In the genomic region with DNA sequence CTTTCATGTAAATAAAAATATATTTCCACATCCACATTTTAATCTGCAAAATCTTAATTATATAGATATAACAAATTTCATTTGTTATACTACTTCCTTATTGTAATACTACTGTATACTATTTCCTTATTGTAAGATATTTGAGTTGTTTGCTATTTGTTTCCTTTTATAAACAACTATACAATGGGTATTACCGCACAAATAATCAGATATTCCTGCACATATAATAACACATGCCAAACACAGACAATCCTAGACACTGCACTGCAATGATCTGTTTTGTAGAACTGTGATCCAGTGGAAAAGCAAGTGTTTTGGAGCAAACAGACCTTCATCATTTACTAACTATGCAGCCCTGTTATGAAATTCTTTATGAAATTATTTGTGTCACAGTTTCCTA, we compare ENCODE assay signal across 20 cellular contexts. TPM values are rescaled to one million over a fixed set of nuclear protein-coding genes. Genes with fewer than 3 reads are reported as not detected.
DNase-seq lines count a peak whose midpoint lies in the region; ATAC-seq and TF ChIP-seq lines count a peak whose summit lies in the region.
"Had no signal": no experiment of that assay in that cellular context is flagged by ENCODE, and none has a peak within 500 bp of the region (broad histone marks: within the 10 kb centered on the region; RNA-seq: fewer than 3 reads in every experiment).

No MANE protein-coding gene starts in this region.

- ATAC-seq in sciatic nerve (no peak), GM21717 (IDR thresholded peaks at IDR 0.05; ENCODE audit: unreplicated experiment) (no peak)
- ATAC-seq: A549, HCT116 had no signal

- peak overlapping the region; percentile 75 for H3K27ac ChIP-seq in 22Rv1
- peak overlapping the region; percentile 93 for H3K27ac ChIP-seq in VCaP
- H3K27ac ChIP-seq: A549; BLaER1 treated with 17β-estradiol and CSF1 and Interleukin-3, amounts not matched to agents 10 nM and 100 nM; GM23248 had no signal

- intact Hi-C loops in sciatic nerve (cut with DNase I): no loop called here

- TF ChIP-seq CTCF in 22Rv1 (IDR thresholded peaks at IDR 0.05) (no peak), VCaP (conservative IDR thresholded peaks at IDR 0.05) (no peak)

- peak; percentile 28 for DNase-seq in DMS 273 (lab: John Stamatoyannopoulos, UW; ENCODE audit: unreplicated experiment)
- no peak for DNase-seq in DMS 273 treated with DMSO at 0.1 percent for 48 hours (lab: John Stamatoyannopoulos, UW)
- DNase-seq in NCI-H2171 treated with DMSO at 0.1 percent for 48 hours (lab: John Stamatoyannopoulos, UW): peak; percentile 57
- DNase-seq in NCI-H2171 (lab: John Stamatoyannopoulos, UW): no peak
- DNase-seq in sciatic nerve (ENCODE audit: low spot score): no peak
- DNase-seq: 8988T; ACHN; AML-193; BE2C; CD4-positive, alpha-beta T cell; CD8-positive, alpha-beta memory T cell; DND-41; GM23248; H7 had no signal

RNA-seq across cellular contexts. Expression of a gene that starts 30.5 kb away (rescaled TPM):
- 34.0 TPM for total RNA-seq in sciatic nerve
- total RNA-seq: CD4-positive, alpha-beta T cell; CD8-positive, alpha-beta memory T cell had no signal

Comparison
In these comparisons a context has a peak if more than half of its experiments do, and no peak if none do; other contexts are left out.
1. DNase-seq: peak in DMS 273 (single experiment) and NCI-H2171 treated with DMSO at 0.1 percent for 48 hours (single experiment); none in DMS 273 treated with DMSO at 0.1 percent for 48 hours (single experiment), NCI-H2171 (single experiment) and sciatic nerve (single experiment).